Comparison of ENCODE assay signal across 8 cellular contexts in the genomic region with DNA sequence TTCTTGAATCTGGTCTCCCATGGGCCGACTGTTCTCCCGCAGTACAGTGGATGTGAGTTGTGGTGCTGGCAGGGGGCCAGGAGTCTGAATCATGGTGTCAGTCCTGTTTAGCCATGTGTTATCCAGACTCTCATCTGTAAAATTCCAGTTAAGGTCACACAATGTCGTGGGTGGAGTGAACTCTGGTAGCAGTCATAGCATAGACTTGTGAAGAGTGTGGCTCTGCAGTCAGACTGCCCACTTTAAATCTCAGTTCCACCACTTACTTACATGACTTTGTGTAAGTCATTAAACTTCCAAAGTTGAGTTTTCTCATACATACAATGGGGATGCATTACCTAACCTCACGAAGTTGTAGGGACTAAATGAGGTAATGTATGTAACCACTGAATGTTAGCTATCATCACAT.
DNase-seq lines count a peak whose midpoint lies in the region; ATAC-seq and TF ChIP-seq lines count a peak whose summit lies in the region.

No MANE protein-coding gene starts in this region.

- TF ChIP-seq CTCF in WTC11 (IDR thresholded peaks at IDR 0.05), result no peak

- H3K4me1 ChIP-seq in right cardiac atrium (ENCODE audit: control insufficient read depth, insufficient read depth, low read length), result peaks cover 3% of the 10 kb centered on the region

- ATAC-seq in activated naive CD4-positive, alpha-beta T cell treated with anti-CD3 and anti-CD28 coated beads, Interleukin-2, amount 50 U/mL, for 72 hours, result no peak
- peak; percentile 20; the same call in 1 of the 2 replicates for ATAC-seq in WTC11
- ATAC-seq in right cardiac atrium, result peak; percentile 84 to 95
- no peak for ATAC-seq in HG03280 (IDR thresholded peaks at IDR 0.05; ENCODE audit: unreplicated experiment)

- H3K4me3 Mint-ChIP-seq in WTC11, result no peak overlapping the region

- H3K27ac ChIP-seq in right cardiac atrium (ENCODE audit: low read length), result no peak overlapping the region

- no peak for DNase-seq in activated naive CD4-positive, alpha-beta T cell treated with anti-CD3 and anti-CD28 coated beads, Interleukin-2, amount 50 U/mL, for 72 hours (ENCODE audit: low spot score in 2 of 2)
- DNase-seq in activated naive CD4-positive, alpha-beta T cell treated with anti-CD3 and anti-CD28 coated beads, Interleukin-2, amount 50 U/mL, for 16 hours, result no peak
- DNase-seq in WTC11 (ENCODE audit: low spot score), result no peak
- peak; percentile 86 to 88 (median 88) for DNase-seq in right cardiac atrium
- DNase-seq in stromal cell of bone marrow (ENCODE audit: low read depth), result peak; percentile 89
- DNase-seq in ecto neural progenitor cell (ENCODE audit: low spot score), result no peak
- DNase-seq in superior temporal gyrus (ENCODE audit: extremely low spot score), result no peak

- no peaks in the 10 kb centered on the region for H3K27me3 ChIP-seq in right cardiac atrium (ENCODE audit: control insufficient read depth, insufficient read depth)

- H3K9me3 ChIP-seq in right cardiac atrium (ENCODE audit: control insufficient read depth, low read length), result no peaks in the 10 kb centered on the region

- no peaks in the 10 kb centered on the region for H3K9me3 Mint-ChIP-seq in activated naive CD4-positive, alpha-beta T cell treated with anti-CD3 and anti-CD28 coated beads, Interleukin-2, amount 50 U/mL, for 72 hours
- no peaks in the 10 kb centered on the region for H3K9me3 Mint-ChIP-seq in WTC11

- no peak overlapping the region for H3K4me3 ChIP-seq in right cardiac atrium (ENCODE audit: low read length)

- no peaks in the 10 kb centered on the region for H3K27me3 Mint-ChIP-seq in WTC11 (ENCODE audit: low read depth)

- WGBS in right cardiac atrium, result 43% methylated on average over 4 of the region's 4 CpGs

- H3K36me3 Mint-ChIP-seq in activated naive CD4-positive, alpha-beta T cell treated with anti-CD3 and anti-CD28 coated beads, Interleukin-2, amount 50 U/mL, for 72 hours, result peaks cover 2 to 6% of the 10 kb centered on the region in 2 donors
- peaks cover 10% of the 10 kb centered on the region for H3K36me3 Mint-ChIP-seq in WTC11

- CTCF ChIA-PET in WTC11 (lab: Charles Lee), result interaction anchor here (1.0 to 1.4 kb wide), 2 partner anchors 8 to 68 kb away, joined by 4 to 5 read pairs; no protein-coding TSS in a partner anchor

- POLR2A ChIA-PET in WTC11 (lab: Charles Lee), result no interaction called here

- intact Hi-C loops in right cardiac atrium (cut with DNase I), result no loop called here

- H3K27ac Mint-ChIP-seq in activated naive CD4-positive, alpha-beta T cell treated with anti-CD3 and anti-CD28 coated beads, Interleukin-2, amount 50 U/mL, for 72 hours, result peak overlapping the region; percentile 52 to 78
- peak overlapping the region; percentile 8; the same call in 1 of the 2 replicates for H3K27ac Mint-ChIP-seq in WTC11

- peaks cover 10% of the 10 kb centered on the region for H3K4me1 Mint-ChIP-seq in WTC11

TF ChIP-seq in WTC11, 78 proteins besides CTCF, POLR2A, EP300 and RAD21:
- TF ChIP-seq, protein P1, sequence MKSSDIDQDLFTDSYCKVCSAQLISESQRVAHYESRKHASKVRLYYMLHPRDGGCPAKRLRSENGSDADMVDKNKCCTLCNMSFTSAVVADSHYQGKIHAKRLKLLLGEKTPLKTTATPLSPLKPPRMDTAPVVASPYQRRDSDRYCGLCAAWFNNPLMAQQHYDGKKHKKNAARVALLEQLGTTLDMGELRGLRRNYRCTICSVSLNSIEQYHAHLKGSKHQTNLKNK (CRISPR knock-in tag; IDR thresholded peaks at IDR 0.05), result no peak
- TF ChIP-seq GRHL2 (CRISPR knock-in tag; IDR thresholded peaks at IDR 0.05; ENCODE audit: insufficient replicate concordance, severe bottlenecking), result no peak
- no peak for TF ChIP-seq EMX1 (CRISPR knock-in tag; IDR thresholded peaks at IDR 0.05)
- no peak for TF ChIP-seq MYBL2 (CRISPR knock-in tag; IDR thresholded peaks at IDR 0.05)
- TF ChIP-seq, protein P2, sequence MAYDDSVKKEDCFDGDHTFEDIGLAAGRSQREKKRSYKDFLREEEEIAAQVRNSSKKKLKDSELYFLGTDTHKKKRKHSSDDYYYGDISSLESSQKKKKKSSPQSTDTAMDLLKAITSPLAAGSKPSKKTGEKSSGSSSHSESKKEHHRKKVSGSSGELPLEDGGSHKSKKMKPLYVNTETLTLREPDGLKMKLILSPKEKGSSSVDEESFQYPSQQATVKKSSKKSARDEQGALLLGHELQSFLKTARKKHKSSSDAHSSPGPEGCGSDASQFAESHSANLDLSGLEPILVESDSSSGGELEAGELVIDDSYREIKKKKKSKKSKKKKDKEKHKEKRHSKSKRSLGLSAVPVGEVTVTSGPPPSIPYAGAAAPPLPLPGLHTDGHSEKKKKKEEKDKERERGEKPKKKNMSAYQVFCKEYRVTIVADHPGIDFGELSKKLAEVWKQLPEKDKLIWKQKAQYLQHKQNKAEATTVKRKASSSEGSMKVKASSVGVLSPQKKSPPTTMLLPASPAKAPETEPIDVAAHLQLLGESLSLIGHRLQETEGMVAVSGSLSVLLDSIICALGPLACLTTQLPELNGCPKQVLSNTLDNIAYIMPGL (CRISPR knock-in tag; IDR thresholded peaks at IDR 0.05), result no peak
- no peak for TF ChIP-seq KAT7 (CRISPR knock-in tag; IDR thresholded peaks at IDR 0.05; ENCODE audit: borderline replicate concordance)
- TF ChIP-seq, protein P3, sequence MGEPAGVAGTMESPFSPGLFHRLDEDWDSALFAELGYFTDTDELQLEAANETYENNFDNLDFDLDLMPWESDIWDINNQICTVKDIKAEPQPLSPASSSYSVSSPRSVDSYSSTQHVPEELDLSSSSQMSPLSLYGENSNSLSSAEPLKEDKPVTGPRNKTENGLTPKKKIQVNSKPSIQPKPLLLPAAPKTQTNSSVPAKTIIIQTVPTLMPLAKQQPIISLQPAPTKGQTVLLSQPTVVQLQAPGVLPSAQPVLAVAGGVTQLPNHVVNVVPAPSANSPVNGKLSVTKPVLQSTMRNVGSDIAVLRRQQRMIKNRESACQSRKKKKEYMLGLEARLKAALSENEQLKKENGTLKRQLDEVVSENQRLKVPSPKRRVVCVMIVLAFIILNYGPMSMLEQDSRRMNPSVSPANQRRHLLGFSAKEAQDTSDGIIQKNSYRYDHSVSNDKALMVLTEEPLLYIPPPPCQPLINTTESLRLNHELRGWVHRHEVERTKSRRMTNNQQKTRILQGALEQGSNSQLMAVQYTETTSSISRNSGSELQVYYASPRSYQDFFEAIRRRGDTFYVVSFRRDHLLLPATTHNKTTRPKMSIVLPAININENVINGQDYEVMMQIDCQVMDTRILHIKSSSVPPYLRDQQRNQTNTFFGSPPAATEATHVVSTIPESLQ (CRISPR knock-in tag; IDR thresholded peaks at IDR 0.05), result no peak
- TF ChIP-seq, protein P4, sequence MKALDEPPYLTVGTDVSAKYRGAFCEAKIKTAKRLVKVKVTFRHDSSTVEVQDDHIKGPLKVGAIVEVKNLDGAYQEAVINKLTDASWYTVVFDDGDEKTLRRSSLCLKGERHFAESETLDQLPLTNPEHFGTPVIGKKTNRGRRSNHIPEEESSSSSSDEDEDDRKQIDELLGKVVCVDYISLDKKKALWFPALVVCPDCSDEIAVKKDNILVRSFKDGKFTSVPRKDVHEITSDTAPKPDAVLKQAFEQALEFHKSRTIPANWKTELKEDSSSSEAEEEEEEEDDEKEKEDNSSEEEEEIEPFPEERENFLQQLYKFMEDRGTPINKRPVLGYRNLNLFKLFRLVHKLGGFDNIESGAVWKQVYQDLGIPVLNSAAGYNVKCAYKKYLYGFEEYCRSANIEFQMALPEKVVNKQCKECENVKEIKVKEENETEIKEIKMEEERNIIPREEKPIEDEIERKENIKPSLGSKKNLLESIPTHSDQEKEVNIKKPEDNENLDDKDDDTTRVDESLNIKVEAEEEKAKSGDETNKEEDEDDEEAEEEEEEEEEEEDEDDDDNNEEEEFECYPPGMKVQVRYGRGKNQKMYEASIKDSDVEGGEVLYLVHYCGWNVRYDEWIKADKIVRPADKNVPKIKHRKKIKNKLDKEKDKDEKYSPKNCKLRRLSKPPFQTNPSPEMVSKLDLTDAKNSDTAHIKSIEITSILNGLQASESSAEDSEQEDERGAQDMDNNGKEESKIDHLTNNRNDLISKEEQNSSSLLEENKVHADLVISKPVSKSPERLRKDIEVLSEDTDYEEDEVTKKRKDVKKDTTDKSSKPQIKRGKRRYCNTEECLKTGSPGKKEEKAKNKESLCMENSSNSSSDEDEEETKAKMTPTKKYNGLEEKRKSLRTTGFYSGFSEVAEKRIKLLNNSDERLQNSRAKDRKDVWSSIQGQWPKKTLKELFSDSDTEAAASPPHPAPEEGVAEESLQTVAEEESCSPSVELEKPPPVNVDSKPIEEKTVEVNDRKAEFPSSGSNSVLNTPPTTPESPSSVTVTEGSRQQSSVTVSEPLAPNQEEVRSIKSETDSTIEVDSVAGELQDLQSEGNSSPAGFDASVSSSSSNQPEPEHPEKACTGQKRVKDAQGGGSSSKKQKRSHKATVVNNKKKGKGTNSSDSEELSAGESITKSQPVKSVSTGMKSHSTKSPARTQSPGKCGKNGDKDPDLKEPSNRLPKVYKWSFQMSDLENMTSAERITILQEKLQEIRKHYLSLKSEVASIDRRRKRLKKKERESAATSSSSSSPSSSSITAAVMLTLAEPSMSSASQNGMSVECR (CRISPR knock-in tag; IDR thresholded peaks at IDR 0.05; ENCODE audit: borderline replicate concordance), result no peak
- no peak for TF ChIP-seq ZBTB21 (CRISPR knock-in tag; IDR thresholded peaks at IDR 0.05; ENCODE audit: borderline replicate concordance)
- TF ChIP-seq, protein P5, sequence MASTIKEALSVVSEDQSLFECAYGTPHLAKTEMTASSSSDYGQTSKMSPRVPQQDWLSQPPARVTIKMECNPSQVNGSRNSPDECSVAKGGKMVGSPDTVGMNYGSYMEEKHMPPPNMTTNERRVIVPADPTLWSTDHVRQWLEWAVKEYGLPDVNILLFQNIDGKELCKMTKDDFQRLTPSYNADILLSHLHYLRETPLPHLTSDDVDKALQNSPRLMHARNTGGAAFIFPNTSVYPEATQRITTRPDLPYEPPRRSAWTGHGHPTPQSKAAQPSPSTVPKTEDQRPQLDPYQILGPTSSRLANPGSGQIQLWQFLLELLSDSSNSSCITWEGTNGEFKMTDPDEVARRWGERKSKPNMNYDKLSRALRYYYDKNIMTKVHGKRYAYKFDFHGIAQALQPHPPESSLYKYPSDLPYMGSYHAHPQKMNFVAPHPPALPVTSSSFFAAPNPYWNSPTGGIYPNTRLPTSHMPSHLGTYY (CRISPR knock-in tag; IDR thresholded peaks at IDR 0.05), result no peak
- TF ChIP-seq ZNF232 (CRISPR knock-in tag; IDR thresholded peaks at IDR 0.05), result no peak

Comparison
In these comparisons a context has a peak if more than half of its experiments do, and no peak if none do; other contexts are left out.
1. ATAC-seq: peak in WTC11 (single experiment) and right cardiac atrium (2 of 2); none in activated naive CD4-positive, alpha-beta T cell treated with anti-CD3 and anti-CD28 coated beads, Interleukin-2, amount 50 U/mL, for 72 hours (0 of 2) and HG03280 (single experiment).
2. DNase-seq: peak in right cardiac atrium (3 of 3) and stromal cell of bone marrow (single experiment); none in activated naive CD4-positive, alpha-beta T cell treated with anti-CD3 and anti-CD28 coated beads, Interleukin-2, amount 50 U/mL, for 72 hours (0 of 2), activated naive CD4-positive, alpha-beta T cell treated with anti-CD3 and anti-CD28 coated beads, Interleukin-2, amount 50 U/mL, for 16 hours (single experiment), WTC11 (single experiment), ecto neural progenitor cell (single experiment) and superior temporal gyrus (single experiment).